Comparison of ENCODE assay signal across 30 cellular contexts in the genomic region with DNA sequence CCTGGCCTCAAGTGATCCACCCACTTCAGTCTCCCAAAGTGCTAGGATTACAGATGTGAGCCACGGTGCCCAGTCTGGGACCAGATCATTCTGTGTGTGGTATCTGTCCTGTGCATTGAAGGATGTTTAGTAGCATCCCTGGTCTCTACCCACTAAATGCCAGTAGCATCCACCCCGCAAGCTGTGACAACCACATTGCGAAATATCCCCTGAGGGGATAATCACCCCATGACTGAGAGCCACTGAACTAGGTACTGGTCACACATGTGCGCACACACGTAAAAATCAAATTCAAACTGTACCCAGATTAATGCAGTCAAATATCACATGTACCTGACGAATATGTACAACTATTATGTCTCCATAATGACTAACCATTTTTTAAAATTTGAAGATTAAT. TPM values are rescaled to one million over a fixed set of nuclear protein-coding genes. Genes with fewer than 3 reads are reported as not detected.
"Had no signal": no experiment of that assay in that cellular context is flagged by ENCODE, and none has a peak within 500 bp of the region (broad histone marks: within the 10 kb centered on the region; RNA-seq: fewer than 3 reads in every experiment).

No MANE protein-coding gene starts in this region.

- ATAC-seq: effector memory CD8-positive, alpha-beta T cell; heart right ventricle; left cardiac atrium; left lung; naive thymus-derived CD4-positive, alpha-beta T cell; psoas muscle; right cardiac atrium; stimulated activated naive CD8-positive, alpha-beta T cell treated with anti-CD3 and anti-CD28 coated beads, Interleukin-15, amount 100 ng/mL, for 72 hours had no signal

- DNase-seq: cortex of kidney; effector memory CD8-positive, alpha-beta T cell; erythroblast; esophagus squamous epithelium; foreskin melanocyte; glutamatergic neuron; heart right ventricle; hippocampal formation; left cardiac atrium; left lung; mesenchymal stem cell; naive thymus-derived CD4-positive, alpha-beta T cell; nucleus accumbens; psoas muscle; right cardiac atrium; stimulated activated naive CD4-positive, alpha-beta T cell; stimulated activated naive CD8-positive, alpha-beta T cell treated with anti-CD3 and anti-CD28 coated beads, Interleukin-15, amount 100 ng/mL, for 72 hours; thyroid gland; trophoblast cell had no signal

- H3K27me3 ChIP-seq: esophagus squamous epithelium, heart right ventricle, left lung, neural progenitor cell, spleen, thyroid gland, vagina had no signal

- H3K27ac ChIP-seq: esophagus squamous epithelium, heart right ventricle, left lung, neural progenitor cell, psoas muscle, skin epidermis, spleen, thyroid gland, vagina had no signal

- H3K36me3 ChIP-seq: esophagus squamous epithelium, heart right ventricle, left lung, neural progenitor cell, spleen, thyroid gland, vagina had no signal

- H3K4me1 ChIP-seq: left lung, spleen, thyroid gland, vagina had no signal

- H3K9me3 ChIP-seq: esophagus squamous epithelium, heart right ventricle, left lung, psoas muscle, thyroid gland, vagina had no signal

- H2AFZ ChIP-seq: neural progenitor cell had no signal

- FAIRE-seq: endometrium, islet of Langerhans had no signal

- H3K4me3 ChIP-seq: esophagus squamous epithelium, heart right ventricle, left lung, neural progenitor cell, psoas muscle, skin epidermis, spleen, thyroid gland, vagina had no signal

- H3K9ac ChIP-seq: neural progenitor cell had no signal

- H3K4me2 ChIP-seq: neural progenitor cell had no signal

RNA-seq across cellular contexts. Expression of a gene that starts 35.8 kb away (rescaled TPM):
- total RNA-seq: dermis microvascular lymphatic vessel endothelial cell; esophagus squamous epithelium; left lung; lung microvascular endothelial cell; mucosa of gallbladder; naive thymus-derived CD4-positive, alpha-beta T cell; osteocyte; psoas muscle; right cardiac atrium; temporal lobe; vagina had no signal
- polyA plus RNA-seq: heart right ventricle, psoas muscle had no signal
